ENCODE assay signal across 1 cellular context in the genomic region with DNA sequence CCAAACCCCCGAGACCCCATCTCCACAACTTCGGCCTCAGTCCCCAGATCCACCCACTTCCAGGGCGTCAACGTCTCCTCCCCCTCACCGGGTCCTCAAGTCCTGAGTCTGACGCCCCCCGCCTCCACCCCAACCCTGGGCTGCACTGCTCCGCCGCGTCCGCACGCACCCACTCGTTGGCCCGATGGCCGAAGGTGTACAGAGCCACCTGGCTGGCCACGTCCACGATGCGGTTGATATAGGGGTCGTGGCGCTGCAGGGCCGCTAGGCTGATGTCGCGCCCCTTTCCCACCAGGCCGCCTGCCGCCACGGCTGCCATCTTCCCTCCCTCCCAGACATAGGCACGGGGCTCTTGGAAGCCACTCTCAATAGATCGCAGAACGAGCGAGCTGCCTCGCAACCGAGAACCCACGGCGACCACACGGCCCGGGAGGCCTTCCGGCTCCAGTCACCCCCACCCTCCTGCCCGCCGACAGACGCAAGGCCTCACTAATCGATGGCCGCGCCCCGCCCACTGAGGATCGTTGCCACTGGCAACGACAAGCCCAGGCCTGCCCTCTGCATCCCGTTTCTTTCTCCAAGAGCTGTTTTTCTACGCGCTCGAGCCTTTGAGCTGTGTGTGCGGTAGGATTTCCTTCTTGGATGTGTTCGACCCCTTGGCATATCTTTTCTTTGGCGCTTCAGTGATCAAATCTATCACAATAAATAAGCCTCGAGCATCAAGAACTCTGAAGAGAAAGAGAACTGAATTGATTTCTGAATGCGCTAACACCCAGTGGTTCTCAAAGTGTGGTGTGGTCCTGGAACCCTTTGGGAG.
TF ChIP-seq lines count a peak whose summit lies in the region.

A gene (minus strand): TSS at position 345 of the 817 bp plus-strand sequence. CDS start 26 bp downstream, at position 319.

TF ChIP-seq in K562, 482 proteins besides CTCF, POLR2A, EP300 and RAD21 (continued from another document and continues in another):
- TF ChIP-seq, protein P1, sequence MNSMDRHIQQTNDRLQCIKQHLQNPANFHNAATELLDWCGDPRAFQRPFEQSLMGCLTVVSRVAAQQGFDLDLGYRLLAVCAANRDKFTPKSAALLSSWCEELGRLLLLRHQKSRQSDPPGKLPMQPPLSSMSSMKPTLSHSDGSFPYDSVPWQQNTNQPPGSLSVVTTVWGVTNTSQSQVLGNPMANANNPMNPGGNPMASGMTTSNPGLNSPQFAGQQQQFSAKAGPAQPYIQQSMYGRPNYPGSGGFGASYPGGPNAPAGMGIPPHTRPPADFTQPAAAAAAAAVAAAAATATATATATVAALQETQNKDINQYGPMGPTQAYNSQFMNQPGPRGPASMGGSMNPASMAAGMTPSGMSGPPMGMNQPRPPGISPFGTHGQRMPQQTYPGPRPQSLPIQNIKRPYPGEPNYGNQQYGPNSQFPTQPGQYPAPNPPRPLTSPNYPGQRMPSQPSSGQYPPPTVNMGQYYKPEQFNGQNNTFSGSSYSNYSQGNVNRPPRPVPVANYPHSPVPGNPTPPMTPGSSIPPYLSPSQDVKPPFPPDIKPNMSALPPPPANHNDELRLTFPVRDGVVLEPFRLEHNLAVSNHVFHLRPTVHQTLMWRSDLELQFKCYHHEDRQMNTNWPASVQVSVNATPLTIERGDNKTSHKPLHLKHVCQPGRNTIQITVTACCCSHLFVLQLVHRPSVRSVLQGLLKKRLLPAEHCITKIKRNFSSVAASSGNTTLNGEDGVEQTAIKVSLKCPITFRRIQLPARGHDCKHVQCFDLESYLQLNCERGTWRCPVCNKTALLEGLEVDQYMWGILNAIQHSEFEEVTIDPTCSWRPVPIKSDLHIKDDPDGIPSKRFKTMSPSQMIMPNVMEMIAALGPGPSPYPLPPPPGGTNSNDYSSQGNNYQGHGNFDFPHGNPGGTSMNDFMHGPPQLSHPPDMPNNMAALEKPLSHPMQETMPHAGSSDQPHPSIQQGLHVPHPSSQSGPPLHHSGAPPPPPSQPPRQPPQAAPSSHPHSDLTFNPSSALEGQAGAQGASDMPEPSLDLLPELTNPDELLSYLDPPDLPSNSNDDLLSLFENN (IDR thresholded peaks at IDR 0.05; ENCODE audit: low read depth in 2 of 2, low read length in 2 of 2): peak in 1 of 2 experiments; percentile 91; a peak in 2 of 4 replicates
- TF ChIP-seq FOXJ3 (CRISPR knock-in tag; IDR thresholded peaks at IDR 0.05) (no peak), ZNF384 (IDR thresholded peaks at IDR 0.05; ENCODE audit: low read depth, low read length) (no peak), FOSL1 (tag; conservative IDR thresholded peaks at IDR 0.05) (no peak), ELF4 (CRISPR knock-in tag; IDR thresholded peaks at IDR 0.05) (no peak), TCF7L2 (IDR thresholded peaks at IDR 0.05; ENCODE audit: low read depth, low read length) (no peak), YY1 (IDR thresholded peaks at IDR 0.05; ENCODE audit: borderline replicate concordance in 1 of 3, control insufficient read depth in 1 of 3, extremely low read depth in 1 of 3, insufficient read depth in 3 of 3, insufficient read length in 1 of 3, insufficient replicate concordance in 2 of 3, low read depth in 1 of 3, low read length in 2 of 3) (peak; percentile 63 to 90 (median 90)), ZNF431 (CRISPR knock-in tag; IDR thresholded peaks at IDR 0.05) (no peak), IFI16 (CRISPR knock-in tag; IDR thresholded peaks at IDR 0.05) (no peak), ZC3H11A (IDR thresholded peaks at IDR 0.05; ENCODE audit: low read depth, low read length) (no peak), MEF2D (tag; conservative IDR thresholded peaks at IDR 0.05; ENCODE audit: low read depth) (no peak), KDM4B (IDR thresholded peaks at IDR 0.05; ENCODE audit: borderline replicate concordance in 2 of 2, low read depth in 1 of 2) (no peak), ZC3H4 (CRISPR knock-in tag; IDR thresholded peaks at IDR 0.05; ENCODE audit: borderline replicate concordance) (no peak), ZNF23 (CRISPR knock-in tag; IDR thresholded peaks at IDR 0.05) (no peak), ELF1 (tag; IDR thresholded peaks at IDR 0.05) (peak; percentile 82), NFE2 (IDR thresholded peaks at IDR 0.05; ENCODE audit: low read depth) (no peak), ZNF696 (CRISPR knock-in tag; conservative IDR thresholded peaks at IDR 0.05) (no peak), HNRNPH1 (optimal IDR thresholded peaks at IDR 0.05; ENCODE audit: low read depth, low read length) (no peak), TEAD1 (CRISPR knock-in tag; IDR thresholded peaks at IDR 0.05) (no peak), ZNF174 (CRISPR knock-in tag; IDR thresholded peaks at IDR 0.05) (no peak), ZNF175 (CRISPR knock-in tag; IDR thresholded peaks at IDR 0.05; ENCODE audit: low read depth) (no peak), PHF21A (IDR thresholded peaks at IDR 0.05; ENCODE audit: borderline replicate concordance, low read depth) (no peak), FOS (IDR thresholded peaks at IDR 0.05; ENCODE audit: extremely low read depth, insufficient read length) (no peak), TEAD2 (tag; IDR thresholded peaks at IDR 0.05) (no peak), EZH2 (IDR thresholded peaks at IDR 0.05; ENCODE audit: borderline replicate concordance, low read depth, low read length) (no peak), ETV5 (CRISPR knock-in tag; IDR thresholded peaks at IDR 0.05; ENCODE audit: low read depth) (peak; percentile 87), HNRNPUL1 (IDR thresholded peaks at IDR 0.05; ENCODE audit: low read length) (no peak), ZNF444 (CRISPR knock-in tag; IDR thresholded peaks at IDR 0.05) (no peak), MECOM (CRISPR knock-in tag; IDR thresholded peaks at IDR 0.05) (no peak), ZNF134 (CRISPR knock-in tag; conservative IDR thresholded peaks at IDR 0.05) (no peak), HDAC6 (IDR thresholded peaks at IDR 0.05; ENCODE audit: low read depth, low read length) (no peak), SMAD3 (CRISPR knock-in tag; conservative IDR thresholded peaks at IDR 0.05) (no peak), GABPA (tag; conservative IDR thresholded peaks at IDR 0.05; ENCODE audit: low read depth) (peak; percentile 65), TGIF2 (CRISPR knock-in tag; IDR thresholded peaks at IDR 0.05) (no peak), DDX20 (tag; IDR thresholded peaks at IDR 0.05; ENCODE audit: low read depth) (no peak), ZNF212 (CRISPR knock-in tag; IDR thresholded peaks at IDR 0.05) (no peak), HCFC1 (IDR thresholded peaks at IDR 0.05; ENCODE audit: low read depth, low read length) (peak; percentile 60), HMG20A (CRISPR knock-in tag; conservative IDR thresholded peaks at IDR 0.05) (no peak), SP2 (IDR thresholded peaks at IDR 0.05; ENCODE audit: extremely low read depth, low read depth, low read length, poor library complexity, severe bottlenecking) (no peak), ERF (CRISPR knock-in tag; IDR thresholded peaks at IDR 0.05) (no peak), CBFA2T3 (IDR thresholded peaks at IDR 0.05) (no peak), ZNF707 (CRISPR knock-in tag; conservative IDR thresholded peaks at IDR 0.05) (no peak), GABPB1 (CRISPR knock-in tag; IDR thresholded peaks at IDR 0.05) (peak; percentile 57; the same call in 1 of the 2 replicates), ZNF75A (CRISPR knock-in tag; IDR thresholded peaks at IDR 0.05) (no peak), TAF9B (IDR thresholded peaks at IDR 0.05; ENCODE audit: partially characterized antibody) (peak; percentile 46), HDAC2 (IDR thresholded peaks at IDR 0.05) (no peak), BRF1 (IDR thresholded peaks at IDR 0.05; ENCODE audit: borderline replicate concordance, extremely low read depth, insufficient read length) (no peak)
- TF ChIP-seq, protein P2, sequence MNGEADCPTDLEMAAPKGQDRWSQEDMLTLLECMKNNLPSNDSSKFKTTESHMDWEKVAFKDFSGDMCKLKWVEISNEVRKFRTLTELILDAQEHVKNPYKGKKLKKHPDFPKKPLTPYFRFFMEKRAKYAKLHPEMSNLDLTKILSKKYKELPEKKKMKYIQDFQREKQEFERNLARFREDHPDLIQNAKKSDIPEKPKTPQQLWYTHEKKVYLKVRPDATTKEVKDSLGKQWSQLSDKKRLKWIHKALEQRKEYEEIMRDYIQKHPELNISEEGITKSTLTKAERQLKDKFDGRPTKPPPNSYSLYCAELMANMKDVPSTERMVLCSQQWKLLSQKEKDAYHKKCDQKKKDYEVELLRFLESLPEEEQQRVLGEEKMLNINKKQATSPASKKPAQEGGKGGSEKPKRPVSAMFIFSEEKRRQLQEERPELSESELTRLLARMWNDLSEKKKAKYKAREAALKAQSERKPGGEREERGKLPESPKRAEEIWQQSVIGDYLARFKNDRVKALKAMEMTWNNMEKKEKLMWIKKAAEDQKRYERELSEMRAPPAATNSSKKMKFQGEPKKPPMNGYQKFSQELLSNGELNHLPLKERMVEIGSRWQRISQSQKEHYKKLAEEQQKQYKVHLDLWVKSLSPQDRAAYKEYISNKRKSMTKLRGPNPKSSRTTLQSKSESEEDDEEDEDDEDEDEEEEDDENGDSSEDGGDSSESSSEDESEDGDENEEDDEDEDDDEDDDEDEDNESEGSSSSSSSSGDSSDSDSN (IDR thresholded peaks at IDR 0.05; ENCODE audit: borderline replicate concordance in 1 of 2, low read depth in 2 of 2, low read length in 2 of 2): 0 out of 4 replicates have a peak, but pooled peaks of 1 of the 2 experiments have one; percentile 54
- TF ChIP-seq, protein P3, sequence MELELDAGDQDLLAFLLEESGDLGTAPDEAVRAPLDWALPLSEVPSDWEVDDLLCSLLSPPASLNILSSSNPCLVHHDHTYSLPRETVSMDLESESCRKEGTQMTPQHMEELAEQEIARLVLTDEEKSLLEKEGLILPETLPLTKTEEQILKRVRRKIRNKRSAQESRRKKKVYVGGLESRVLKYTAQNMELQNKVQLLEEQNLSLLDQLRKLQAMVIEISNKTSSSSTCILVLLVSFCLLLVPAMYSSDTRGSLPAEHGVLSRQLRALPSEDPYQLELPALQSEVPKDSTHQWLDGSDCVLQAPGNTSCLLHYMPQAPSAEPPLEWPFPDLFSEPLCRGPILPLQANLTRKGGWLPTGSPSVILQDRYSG (tag; conservative IDR thresholded peaks at IDR 0.05; ENCODE audit: low read depth): no peak
- TF ChIP-seq, protein P4, sequence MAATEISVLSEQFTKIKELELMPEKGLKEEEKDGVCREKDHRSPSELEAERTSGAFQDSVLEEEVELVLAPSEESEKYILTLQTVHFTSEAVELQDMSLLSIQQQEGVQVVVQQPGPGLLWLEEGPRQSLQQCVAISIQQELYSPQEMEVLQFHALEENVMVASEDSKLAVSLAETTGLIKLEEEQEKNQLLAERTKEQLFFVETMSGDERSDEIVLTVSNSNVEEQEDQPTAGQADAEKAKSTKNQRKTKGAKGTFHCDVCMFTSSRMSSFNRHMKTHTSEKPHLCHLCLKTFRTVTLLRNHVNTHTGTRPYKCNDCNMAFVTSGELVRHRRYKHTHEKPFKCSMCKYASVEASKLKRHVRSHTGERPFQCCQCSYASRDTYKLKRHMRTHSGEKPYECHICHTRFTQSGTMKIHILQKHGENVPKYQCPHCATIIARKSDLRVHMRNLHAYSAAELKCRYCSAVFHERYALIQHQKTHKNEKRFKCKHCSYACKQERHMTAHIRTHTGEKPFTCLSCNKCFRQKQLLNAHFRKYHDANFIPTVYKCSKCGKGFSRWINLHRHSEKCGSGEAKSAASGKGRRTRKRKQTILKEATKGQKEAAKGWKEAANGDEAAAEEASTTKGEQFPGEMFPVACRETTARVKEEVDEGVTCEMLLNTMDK (IDR thresholded peaks at IDR 0.05; ENCODE audit: borderline replicate concordance, insufficient read depth, low read depth, low read length, poor library complexity, severe bottlenecking): no peak
- TF ChIP-seq, protein P5, sequence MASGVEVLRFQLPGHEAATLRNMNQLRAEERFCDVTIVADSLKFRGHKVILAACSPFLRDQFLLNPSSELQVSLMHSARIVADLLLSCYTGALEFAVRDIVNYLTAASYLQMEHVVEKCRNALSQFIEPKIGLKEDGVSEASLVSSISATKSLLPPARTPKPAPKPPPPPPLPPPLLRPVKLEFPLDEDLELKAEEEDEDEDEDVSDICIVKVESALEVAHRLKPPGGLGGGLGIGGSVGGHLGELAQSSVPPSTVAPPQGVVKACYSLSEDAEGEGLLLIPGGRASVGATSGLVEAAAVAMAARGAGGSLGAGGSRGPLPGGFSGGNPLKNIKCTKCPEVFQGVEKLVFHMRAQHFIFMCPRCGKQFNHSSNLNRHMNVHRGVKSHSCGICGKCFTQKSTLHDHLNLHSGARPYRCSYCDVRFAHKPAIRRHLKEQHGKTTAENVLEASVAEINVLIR (CRISPR knock-in tag; IDR thresholded peaks at IDR 0.05): no peak
- TF ChIP-seq, protein P6, sequence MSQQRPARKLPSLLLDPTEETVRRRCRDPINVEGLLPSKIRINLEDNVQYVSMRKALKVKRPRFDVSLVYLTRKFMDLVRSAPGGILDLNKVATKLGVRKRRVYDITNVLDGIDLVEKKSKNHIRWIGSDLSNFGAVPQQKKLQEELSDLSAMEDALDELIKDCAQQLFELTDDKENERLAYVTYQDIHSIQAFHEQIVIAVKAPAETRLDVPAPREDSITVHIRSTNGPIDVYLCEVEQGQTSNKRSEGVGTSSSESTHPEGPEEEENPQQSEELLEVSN (IDR thresholded peaks at IDR 0.05; ENCODE audit: borderline replicate concordance in 1 of 2, extremely low read depth in 1 of 2, insufficient read depth in 1 of 2, insufficient read length in 1 of 2, low read depth in 1 of 2, low read length in 1 of 2, poor library complexity in 1 of 2, severe bottlenecking in 1 of 2): peak; percentile 60 to 83
- TF ChIP-seq, protein P7, sequence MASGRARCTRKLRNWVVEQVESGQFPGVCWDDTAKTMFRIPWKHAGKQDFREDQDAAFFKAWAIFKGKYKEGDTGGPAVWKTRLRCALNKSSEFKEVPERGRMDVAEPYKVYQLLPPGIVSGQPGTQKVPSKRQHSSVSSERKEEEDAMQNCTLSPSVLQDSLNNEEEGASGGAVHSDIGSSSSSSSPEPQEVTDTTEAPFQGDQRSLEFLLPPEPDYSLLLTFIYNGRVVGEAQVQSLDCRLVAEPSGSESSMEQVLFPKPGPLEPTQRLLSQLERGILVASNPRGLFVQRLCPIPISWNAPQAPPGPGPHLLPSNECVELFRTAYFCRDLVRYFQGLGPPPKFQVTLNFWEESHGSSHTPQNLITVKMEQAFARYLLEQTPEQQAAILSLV (tag; IDR thresholded peaks at IDR 0.05): no peak
- TF ChIP-seq, protein P8, sequence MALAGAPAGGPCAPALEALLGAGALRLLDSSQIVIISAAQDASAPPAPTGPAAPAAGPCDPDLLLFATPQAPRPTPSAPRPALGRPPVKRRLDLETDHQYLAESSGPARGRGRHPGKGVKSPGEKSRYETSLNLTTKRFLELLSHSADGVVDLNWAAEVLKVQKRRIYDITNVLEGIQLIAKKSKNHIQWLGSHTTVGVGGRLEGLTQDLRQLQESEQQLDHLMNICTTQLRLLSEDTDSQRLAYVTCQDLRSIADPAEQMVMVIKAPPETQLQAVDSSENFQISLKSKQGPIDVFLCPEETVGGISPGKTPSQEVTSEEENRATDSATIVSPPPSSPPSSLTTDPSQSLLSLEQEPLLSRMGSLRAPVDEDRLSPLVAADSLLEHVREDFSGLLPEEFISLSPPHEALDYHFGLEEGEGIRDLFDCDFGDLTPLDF (CRISPR knock-in tag; IDR thresholded peaks at IDR 0.05): no peak
- TF ChIP-seq, protein P9, sequence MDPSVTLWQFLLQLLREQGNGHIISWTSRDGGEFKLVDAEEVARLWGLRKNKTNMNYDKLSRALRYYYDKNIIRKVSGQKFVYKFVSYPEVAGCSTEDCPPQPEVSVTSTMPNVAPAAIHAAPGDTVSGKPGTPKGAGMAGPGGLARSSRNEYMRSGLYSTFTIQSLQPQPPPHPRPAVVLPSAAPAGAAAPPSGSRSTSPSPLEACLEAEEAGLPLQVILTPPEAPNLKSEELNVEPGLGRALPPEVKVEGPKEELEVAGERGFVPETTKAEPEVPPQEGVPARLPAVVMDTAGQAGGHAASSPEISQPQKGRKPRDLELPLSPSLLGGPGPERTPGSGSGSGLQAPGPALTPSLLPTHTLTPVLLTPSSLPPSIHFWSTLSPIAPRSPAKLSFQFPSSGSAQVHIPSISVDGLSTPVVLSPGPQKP (CRISPR knock-in tag; IDR thresholded peaks at IDR 0.05): no peak
